ENCODE assay signal across 8 cellular contexts in genomic region chr14:46580941-46581671, GRCh38.
DNase-seq lines count a peak whose midpoint lies in the region; ATAC-seq and TF ChIP-seq lines count a peak whose summit lies in the region.

No MANE protein-coding gene starts in this region.

- H3K4me3 ChIP-seq in GM12865 (ENCODE audit: low read depth, low read length), result no peak overlapping the region
- no peak overlapping the region for H3K4me3 ChIP-seq in LNCaP clone FGC (ENCODE audit: low read depth, low read length)
- no peak overlapping the region for H3K4me3 ChIP-seq in effector memory CD4-positive, alpha-beta T cell (ENCODE audit: insufficient read depth, low read depth, low read length, poor library complexity, severe bottlenecking)

- H3K36me3 ChIP-seq in effector memory CD4-positive, alpha-beta T cell (ENCODE audit: control insufficient read depth, insufficient read depth, low read length), result no peaks in the 10 kb centered on the region

- H3K9me3 ChIP-seq in effector memory CD4-positive, alpha-beta T cell (ENCODE audit: control insufficient read depth, low read length), result no peaks in the 10 kb centered on the region

- peak; percentile 34 for TF ChIP-seq CTCF in GM12865 (IDR thresholded peaks at IDR 0.05; ENCODE audit: insufficient read depth, low read depth, low read length, missing control alignments)
- peak; percentile 75 for TF ChIP-seq CTCF in LNCaP clone FGC (IDR thresholded peaks at IDR 0.05; ENCODE audit: control insufficient read depth, extremely low read depth, insufficient read depth)

- no peak for ATAC-seq in HG03039 (IDR thresholded peaks at IDR 0.05; ENCODE audit: unreplicated experiment)
- ATAC-seq in GM19035 (IDR thresholded peaks at IDR 0.05; ENCODE audit: unreplicated experiment), result no peak

- H3K27me3 ChIP-seq in effector memory CD4-positive, alpha-beta T cell (replicated peaks; ENCODE audit: control insufficient read depth, insufficient read depth, low read length, poor library complexity, severe bottlenecking), result no peaks in the 10 kb centered on the region

- DNase-seq in GM12865 (ENCODE audit: low read depth) (peak; percentile 38), LNCaP clone FGC (ENCODE audit: low read depth) (peak; percentile 23), SW480 (ENCODE audit: low spot score) (peak; percentile 33), islet precursor cell (peak; percentile 58), activated gamma-delta T cell treated with Interleukin-2 at 50 U/mL for 16 hours (no peak)
- DNase-seq in effector memory CD4-positive, alpha-beta T cell, result no peak

- H3K4me1 ChIP-seq in effector memory CD4-positive, alpha-beta T cell (ENCODE audit: control insufficient read depth, insufficient read depth, low read length, poor library complexity, severe bottlenecking), result no peaks in the 10 kb centered on the region

- no peak overlapping the region for H3K27ac ChIP-seq in effector memory CD4-positive, alpha-beta T cell (ENCODE audit: insufficient read depth, low read length, poor library complexity, severe bottlenecking)

Comparison
In these comparisons a context has a peak if more than half of its experiments do, and no peak if none do; other contexts are left out.
1. DNase-seq: peak in GM12865 (single experiment), LNCaP clone FGC (single experiment), SW480 (single experiment) and islet precursor cell (single experiment); none in activated gamma-delta T cell treated with Interleukin-2 at 50 U/mL for 16 hours (single experiment) and effector memory CD4-positive, alpha-beta T cell (0 of 3).